7 cellular contexts compared by ENCODE assay signal in the genomic region with DNA sequence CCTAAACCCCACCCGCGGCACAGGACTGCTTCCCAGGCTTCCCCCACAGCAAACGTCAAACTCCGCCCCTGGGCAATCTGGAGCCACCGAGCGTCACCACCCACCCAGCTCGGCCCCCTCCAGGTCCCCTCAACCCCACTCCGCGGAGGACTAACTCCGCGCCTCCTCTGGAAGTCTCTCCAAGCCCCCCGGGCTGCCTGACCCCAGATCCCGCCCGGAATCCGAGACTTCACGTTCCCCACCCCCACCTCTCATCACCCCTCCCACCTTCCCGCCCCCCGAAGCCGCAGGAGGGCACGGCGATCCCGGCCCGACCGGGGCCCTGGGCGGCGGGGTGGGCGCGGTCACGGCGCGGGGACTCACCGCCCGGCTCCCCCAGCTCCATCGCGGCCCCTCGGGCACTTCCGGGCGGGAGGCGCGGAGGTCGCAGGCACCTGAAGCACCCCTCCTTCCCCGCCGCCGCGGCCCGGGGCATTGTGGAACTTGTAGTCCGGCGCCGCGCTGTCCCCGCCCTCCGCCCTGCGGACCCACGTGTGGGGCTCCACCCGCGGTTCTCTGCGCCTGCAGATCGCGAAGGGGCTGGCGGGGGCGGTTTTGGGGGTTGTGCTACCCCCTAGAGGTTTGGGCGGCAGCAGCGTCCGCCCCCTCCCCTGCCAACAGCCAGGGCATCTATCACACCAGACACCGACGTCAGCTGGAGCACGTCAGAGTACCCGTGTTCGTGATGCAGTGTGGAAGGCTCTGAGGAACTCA. TPM values are rescaled to one million over a fixed set of nuclear protein-coding genes. Genes with fewer than 3 reads are reported as not detected.
DNase-seq lines count a peak whose midpoint lies in the region; ATAC-seq and TF ChIP-seq lines count a peak whose summit lies in the region.

A gene with protein sequence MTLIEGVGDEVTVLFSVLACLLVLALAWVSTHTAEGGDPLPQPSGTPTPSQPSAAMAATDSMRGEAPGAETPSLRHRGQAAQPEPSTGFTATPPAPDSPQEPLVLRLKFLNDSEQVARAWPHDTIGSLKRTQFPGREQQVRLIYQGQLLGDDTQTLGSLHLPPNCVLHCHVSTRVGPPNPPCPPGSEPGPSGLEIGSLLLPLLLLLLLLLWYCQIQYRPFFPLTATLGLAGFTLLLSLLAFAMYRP (minus strand): TSS at position 423 of the 753 bp plus-strand sequence. CDS start 930 bp downstream, outside the sequence.

- H3K9me3 ChIP-seq in mammary epithelial cell (replicated peaks; ENCODE audit: insufficient read depth, low read length) = no peaks in the 10 kb centered on the region

- H4K20me1 ChIP-seq in mammary epithelial cell (ENCODE audit: insufficient read depth, low read length) = no peaks in the 10 kb centered on the region

- H2AFZ ChIP-seq in mammary epithelial cell (ENCODE audit: low read depth, low read length) = peak within 1 kb of the TSS; percentile 88

- ATAC-seq in GM18498 (IDR thresholded peaks at IDR 0.05; ENCODE audit: unreplicated experiment) (peak; percentile 53), HG02610 (IDR thresholded peaks at IDR 0.05; ENCODE audit: unreplicated experiment) (peak; percentile 42)

- H3K4me2 ChIP-seq in mammary epithelial cell (ENCODE audit: insufficient read depth, low read depth, low read length) = peak within 1 kb of the TSS; percentile 86

- dilution Hi-C loops in mammary epithelial cell (cut with HindIII; ENCODE audit: low sequenced_read_pairs) = no loop called here

- TF ChIP-seq CTCF in VCaP (conservative IDR thresholded peaks at IDR 0.05) = no peak
- no peak for TF ChIP-seq CTCF in mammary epithelial cell (conservative IDR thresholded peaks at IDR 0.05 in 1 of 2, IDR thresholded peaks at IDR 0.05 in 1 of 2; ENCODE audit: extremely low read depth in 1 of 2, insufficient read depth in 1 of 2, low read depth in 1 of 2, low read length in 2 of 2)

- CTCF ChIA-PET in mammary epithelial cell (lab: Charles Lee; ENCODE audit: low non-redundant PET) = interaction anchor here (0.6 kb wide), 1 partner anchor 51 kb away, joined by 3 read pairs; no protein-coding TSS in a partner anchor

- peaks cover 55% of the 10 kb centered on the region for H3K79me2 ChIP-seq in mammary epithelial cell (ENCODE audit: insufficient read depth, low read length)

- BruUV-seq in mammary epithelial cell (replicated peaks; lab: Mats Ljungman, UMichigan) = no TSS peak

- H3K36me3 ChIP-seq in mammary epithelial cell (ENCODE audit: insufficient read depth, low read length) = no peaks in the 10 kb centered on the region

- intact Hi-C loops in mammary epithelial cell (cut with micrococcal nuclease) = no loop called here

- no peaks in the 10 kb centered on the region for H3K27me3 ChIP-seq in mammary epithelial cell (ENCODE audit: insufficient read depth, low read length)

- peak within 1 kb of the TSS; percentile 69 to 79 (median 74) for H3K4me3 ChIP-seq in mammary epithelial cell (replicated peaks in 1 of 3; ENCODE audit: insufficient read depth in 1 of 3, low read depth in 2 of 3, low read length in 3 of 3)

- H3K9ac ChIP-seq in mammary epithelial cell (ENCODE audit: insufficient read depth, low read length) = peak within 1 kb of the TSS; percentile 74

- H3K4me1 ChIP-seq in mammary epithelial cell (ENCODE audit: insufficient read depth, low read length) = peaks cover 48% of the 10 kb centered on the region

- H3K27ac ChIP-seq in VCaP (peak within 1 kb of the TSS; percentile 97), mammary epithelial cell (ENCODE audit: insufficient read depth, low read depth, low read length) (no peak within 1 kb of the TSS)

- WGBS in mammary epithelial cell (ENCODE audit: low coverage, missing lambda C conversion rate) = 14% methylated on average over 4 of the region's 69 CpGs

- peak; percentile 40 for DNase-seq in NCI-H128 (lab: John Stamatoyannopoulos, UW; ENCODE audit: unreplicated experiment)
- DNase-seq in mammary epithelial cell = peak; percentile 35
- DNase-seq in kidney glomerular epithelial cell (lab: John Stamatoyannopoulos, UW) = peak; percentile 67
- DNase-seq in stimulated activated CD4-positive, alpha-beta T cell treated with anti-CD3 and anti-CD28 coated beads, Interleukin-1b, Interleukin-23, amount 100 ng/mL, for 24 hours (ENCODE audit: low read depth in 4 of 4, low spot score in 1 of 4) = peak in 3 of 4 experiments; percentile 73 to 82 (median 79)

- in situ Hi-C loops in mammary epithelial cell (cut with MboI; ENCODE audit: low sequenced_read_pairs in 2 of 2) = no loop called here

RNA-seq across cellular contexts. Expression of the gene that starts here (rescaled TPM):
- 10 to 100 TPM; 16.8 to 38.1 TPM for total RNA-seq in mammary epithelial cell
- 28.4 TPM for polyA plus RNA-seq in mammary epithelial cell
- 14.4 TPM for polyA minus RNA-seq in mammary epithelial cell
